10 cellular contexts compared by ENCODE assay signal in the genomic region with DNA sequence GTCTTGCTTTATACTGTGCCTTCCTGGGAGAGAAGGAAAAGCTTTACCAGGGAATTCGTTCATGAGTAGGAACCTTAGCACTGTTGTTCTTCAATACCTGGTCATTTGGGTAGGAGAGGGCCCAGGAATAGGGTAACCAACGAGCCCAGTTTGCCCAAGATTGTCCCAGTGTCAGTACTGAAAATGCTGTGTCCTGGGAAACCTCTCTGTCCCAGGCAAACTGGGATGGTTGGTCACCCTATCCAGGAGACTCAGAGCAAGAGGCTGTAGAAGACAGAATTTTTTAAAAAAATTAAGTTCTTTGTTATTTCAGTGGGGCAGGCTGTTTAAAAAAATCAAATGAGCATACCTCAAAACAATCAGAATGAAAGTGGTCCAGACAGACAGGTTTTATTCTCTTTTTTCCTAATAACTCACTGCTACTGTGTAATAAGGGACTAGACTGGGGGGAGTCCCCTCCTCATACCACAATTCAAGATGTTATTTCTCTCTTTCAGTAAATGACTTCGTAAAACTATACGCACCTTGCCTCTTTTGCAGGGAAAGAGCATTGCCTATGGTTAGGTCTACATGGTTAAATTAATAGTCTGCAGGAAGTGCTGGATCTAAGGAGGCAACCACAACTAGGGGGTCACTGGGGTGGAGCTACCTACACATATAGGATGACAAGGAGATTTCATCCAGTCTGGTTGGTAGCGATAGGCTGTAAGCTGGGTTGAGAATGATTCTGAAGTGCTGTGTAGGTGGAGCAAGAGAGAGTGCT. TPM values are rescaled to one million over a fixed set of nuclear protein-coding genes. Genes with fewer than 3 reads are reported as not detected.
DNase-seq lines count a peak whose midpoint lies in the region; ATAC-seq, FAIRE-seq and TF ChIP-seq lines count a peak whose summit lies in the region.
"Had no signal": no experiment of that assay in that cellular context is flagged by ENCODE, and none has a peak within 500 bp of the region (broad histone marks: within the 10 kb centered on the region; RNA-seq: fewer than 3 reads in every experiment).

No MANE protein-coding gene starts in this region.

- no peak for FAIRE-seq in kidney (lab: Jason Lieb, UNC)

- H3K36me3 Mint-ChIP-seq in activated CD4-positive, alpha-beta memory T cell treated with anti-CD3 and anti-CD28 coated beads, Interleukin-2, amount 10 ng/mL, durations not matched to agents 7 days and 5 days (ENCODE audit: low read depth): peaks cover 61% of the 10 kb centered on the region

- H3K9ac ChIP-seq in kidney (ENCODE audit: low read length in 2 of 2): no peak overlapping the region

- no peak overlapping the region for H3K27ac ChIP-seq in kidney (ENCODE audit: low read depth in 2 of 2, low read length in 2 of 2)
- H3K27ac ChIP-seq: colonic mucosa had no signal

- ATAC-seq in HG02943 (IDR thresholded peaks at IDR 0.05; ENCODE audit: low read depth, unreplicated experiment): peak; percentile 81

- peaks cover 8 to 16% of the 10 kb centered on the region in 2 donors for H3K4me1 ChIP-seq in kidney (ENCODE audit: control insufficient read depth in 1 of 2, insufficient read depth in 1 of 2, low read depth in 1 of 2, low read length in 2 of 2)

- H3K4me3 Mint-ChIP-seq in activated CD4-positive, alpha-beta memory T cell treated with anti-CD3 and anti-CD28 coated beads, Interleukin-2, amount 10 ng/mL, durations not matched to agents 7 days and 5 days: peak overlapping the region; percentile 50

- no peaks in the 10 kb centered on the region for H3K9me3 ChIP-seq in kidney (ENCODE audit: control insufficient read depth in 1 of 2, low read length in 2 of 2)
- H3K9me3 ChIP-seq: colonic mucosa had no signal

- H3K27me3 Mint-ChIP-seq in activated CD4-positive, alpha-beta memory T cell treated with anti-CD3 and anti-CD28 coated beads, Interleukin-2, amount 10 ng/mL, durations not matched to agents 7 days and 5 days: no peaks in the 10 kb centered on the region

- H3K9me3 Mint-ChIP-seq in activated CD4-positive, alpha-beta memory T cell treated with anti-CD3 and anti-CD28 coated beads, Interleukin-2, amount 10 ng/mL, durations not matched to agents 7 days and 5 days: peaks cover 15% of the 10 kb centered on the region

- peak; percentile 74 for DNase-seq in activated CD4-positive, alpha-beta T cell treated with anti-CD3 and anti-CD28 coated beads for 48 hours
- no peak for DNase-seq in activated CD4-positive, alpha-beta T cell treated with anti-CD3 and anti-CD28 coated beads, Interleukin-2, amount 50 U/mL, for 4 hours
- DNase-seq in activated CD4-positive, alpha-beta memory T cell treated with anti-CD3 and anti-CD28 coated beads, Interleukin-2, amount 10 ng/mL, durations not matched to agents 7 days and 5 days: no peak
- peak; percentile 13 for DNase-seq in stimulated activated CD8-positive, alpha-beta memory T cell treated with anti-CD3 and anti-CD28 coated beads, Interleukin-4, amount 100 ng/mL, for 24 hours (ENCODE audit: low read depth)
- DNase-seq in NAMALWA (ENCODE audit: low spot score) (no peak), kidney (no peak), SW 1271 (lab: John Stamatoyannopoulos, UW) (no peak)
- DNase-seq: colonic mucosa, NCI-H446 had no signal

- no peak overlapping the region for H3K4me3 ChIP-seq in kidney (ENCODE audit: low read length in 2 of 2)
- H3K4me3 ChIP-seq: colonic mucosa had no signal

- no peak for TF ChIP-seq CTCF in kidney (IDR thresholded peaks at IDR 0.05; ENCODE audit: borderline replicate concordance, extremely low read depth, insufficient read depth)

- peaks cover 82% of the 10 kb centered on the region for H3K4me1 Mint-ChIP-seq in activated CD4-positive, alpha-beta memory T cell treated with anti-CD3 and anti-CD28 coated beads, Interleukin-2, amount 10 ng/mL, durations not matched to agents 7 days and 5 days

- peak overlapping the region; percentile 85 for H3K27ac Mint-ChIP-seq in activated CD4-positive, alpha-beta memory T cell treated with anti-CD3 and anti-CD28 coated beads, Interleukin-2, amount 10 ng/mL, durations not matched to agents 7 days and 5 days

- intact Hi-C loops in kidney (cut with DNase I): no loop called here

- CTCF ChIA-PET in activated CD4-positive, alpha-beta memory T cell treated with anti-CD3 and anti-CD28 coated beads, Interleukin-2, amount 10 ng/mL, durations not matched to agents 7 days and 5 days (lab: Charles Lee): interaction anchor here (1.1 to 2.5 kb wide), 4 partner anchors 10 to 202 kb away, joined by 3 to 10 read pairs (median 3); no protein-coding TSS in a partner anchor

- POLR2A ChIA-PET in activated CD4-positive, alpha-beta memory T cell treated with anti-CD3 and anti-CD28 coated beads, Interleukin-2, amount 10 ng/mL, durations not matched to agents 7 days and 5 days (lab: Charles Lee): interaction anchor here (0.9 to 4.2 kb wide), 16 partner anchors 10 to 487 kb away, joined by 3 to 34 read pairs (median 4); a partner anchor contains a TSS

- H3K36me3 ChIP-seq in kidney (ENCODE audit: control insufficient read depth in 1 of 2, insufficient read depth in 2 of 2, low read length in 2 of 2): no peaks in the 10 kb centered on the region
- H3K36me3 ChIP-seq: colonic mucosa had no signal

RNA-seq across cellular contexts. Expression of a gene that starts 41.1 kb away (rescaled TPM):
- total RNA-seq in activated CD4-positive, alpha-beta memory T cell treated with anti-CD3 and anti-CD28 coated beads, Interleukin-2, amount 10 ng/mL, durations not matched to agents 7 days and 5 days: 10 to 100 TPM; 23.4 to 25.5 TPM
- total RNA-seq in kidney: 23.5 TPM
- polyA plus RNA-seq in kidney (ENCODE audit: insufficient read depth, low read depth, low replicate concordance): 13.3 TPM

Comparison
In these comparisons a context has a peak if more than half of its experiments do, and no peak if none do; other contexts are left out.
1. DNase-seq: peak in activated CD4-positive, alpha-beta T cell treated with anti-CD3 and anti-CD28 coated beads for 48 hours (single experiment) and stimulated activated CD8-positive, alpha-beta memory T cell treated with anti-CD3 and anti-CD28 coated beads, Interleukin-4, amount 100 ng/mL, for 24 hours (single experiment); none in activated CD4-positive, alpha-beta T cell treated with anti-CD3 and anti-CD28 coated beads, Interleukin-2, amount 50 U/mL, for 4 hours (0 of 2), activated CD4-positive, alpha-beta memory T cell treated with anti-CD3 and anti-CD28 coated beads, Interleukin-2, amount 10 ng/mL, durations not matched to agents 7 days and 5 days (single experiment), NAMALWA (single experiment), kidney (single experiment) and SW 1271 (0 of 2).